Comparison of ENCODE assay signal across 32 cellular contexts in genomic region chr17:82681547-82681946, GRCh38.
"Had no signal": no experiment of that assay in that cellular context is flagged by ENCODE, and none has a peak within 500 bp of the region (broad histone marks: within the 10 kb centered on the region; RNA-seq: fewer than 3 reads in every experiment).

No MANE protein-coding gene starts in this region.

- H3K4me1 ChIP-seq: adrenal gland, breast epithelium had no signal

- H3K9me3 ChIP-seq: adrenal gland, body of pancreas had no signal

- ATAC-seq: activated CD8-positive, alpha-beta T cell treated with anti-CD3 and anti-CD28 coated beads for 36 hours; activated naive CD4-positive, alpha-beta T cell treated with anti-CD3 and anti-CD28 coated beads, Interleukin-2, amount 50 U/mL, for 72 hours; activated T-cell treated with anti-CD3 and anti-CD28 coated beads, Interleukin-2, amount 50 U/mL, for 4 hours; activated T-cell treated with anti-CD3 and anti-CD28 coated beads, Interleukin-2, amount 50 U/mL, for 72 hours; activated T-helper 17 cell treated with anti-CD3 and anti-CD28 coated beads, Interleukin-2, amount 50 U/mL, for 72 hours; body of pancreas had no signal

- FAIRE-seq: astrocyte, colon, TTC549 had no signal

- DNase-seq: activated B cell treated with CpG ODN at 0.5 μM for 24 hours; activated CD4-positive, alpha-beta memory T cell treated with anti-CD3 and anti-CD28 coated beads for 36 hours; activated CD4-positive, alpha-beta T cell treated with anti-CD3 and anti-CD28 coated beads for 4 hours; activated CD4-positive, alpha-beta T cell treated with anti-CD3 and anti-CD28 coated beads, Interleukin-2, amount 10 ng/mL, durations not matched to agents 24 days and 14 days; activated CD4-positive, alpha-beta T cell treated with anti-CD3 and anti-CD28 coated beads, Interleukin-2, amount 50 U/mL, for 1 hour; activated CD4-positive, alpha-beta T cell treated with anti-CD3 and anti-CD28 coated beads, Interleukin-2, amount 50 U/mL, for 4 hours; activated CD4-positive, CD25-positive, alpha-beta regulatory T cell treated with anti-CD3 and anti-CD28 coated beads, Interleukin-2, amount 50 U/mL, for 72 hours; activated CD8-positive, alpha-beta memory T cell treated with anti-CD3 and anti-CD28 coated beads, Interleukin-2, amount 50 U/mL, for 4 hours; activated CD8-positive, alpha-beta T cell treated with anti-CD3 and anti-CD28 coated beads for 36 hours; activated gamma-delta T cell treated with Interleukin-2 at 50 U/mL for 16 hours; activated naive CD4-positive, alpha-beta T cell treated with anti-CD3 and anti-CD28 coated beads, Interleukin-2, amount 50 U/mL, for 16 hours; activated naive CD4-positive, alpha-beta T cell treated with Interleukin-2 at 50 U/mL for 16 hours; activated naive CD8-positive, alpha-beta T cell treated with anti-CD3 and anti-CD28 coated beads for 36 hours; activated T-cell treated with anti-CD3 and anti-CD28 coated beads for 4 hours; activated T-cell treated with anti-CD3 and anti-CD28 coated beads, Interleukin-2, amount 50 U/mL, for 1 hour; activated T-cell treated with anti-CD3 and anti-CD28 coated beads, Interleukin-2, amount 50 U/mL, for 4 hours; activated T-cell treated with anti-CD3 and anti-CD28 coated beads, Interleukin-2, amount 50 U/mL, for 72 hours; adrenal gland; amniotic stem cell; aorta; body of pancreas; brain microvascular endothelial cell; central memory CD4-positive, alpha-beta T cell; T-helper 2 cell; T-helper 9 cell had no signal

- H3K36me3 ChIP-seq: adrenal gland, brain microvascular endothelial cell, breast epithelium had no signal

- H3K4me3 ChIP-seq: adrenal gland, body of pancreas, breast epithelium had no signal

- H3K27ac ChIP-seq: adrenal gland, body of pancreas, brain microvascular endothelial cell, breast epithelium, VCaP had no signal

- H3K27me3 ChIP-seq: adrenal gland, body of pancreas, brain microvascular endothelial cell, breast epithelium had no signal
